Comparison of ENCODE assay signal across 21 cellular contexts in genomic region chr15:48759921-48760320, GRCh38. TPM values are rescaled to one million over a fixed set of nuclear protein-coding genes. Genes with fewer than 3 reads are reported as not detected.
A peak's percentile ranks its signal among the peaks of the same experiment; 100 is the strongest.
DNase-seq lines count a peak whose midpoint lies in the region; ATAC-seq and TF ChIP-seq lines count a peak whose summit lies in the region.
"Had no signal": no experiment of that assay in that cellular context is flagged by ENCODE, and none has a peak within 500 bp of the region (broad histone marks: within the 10 kb centered on the region; RNA-seq: fewer than 3 reads in every experiment).

No MANE protein-coding gene starts in this region.

- peak; percentile 35 for ATAC-seq in esophagus mucosa
- ATAC-seq in T-helper 17 cell: no peak
- ATAC-seq: GM12878; K562; naive thymus-derived CD8-positive, alpha-beta T cell; sciatic nerve had no signal

- H3K36me3 ChIP-seq in osteoblast (ENCODE audit: insufficient read depth, low read length): peaks cover 3% of the 10 kb centered on the region
- H3K36me3 ChIP-seq: brain microvascular endothelial cell, pancreas, thoracic aorta had no signal

- H3K27ac ChIP-seq in osteoblast (ENCODE audit: low read depth, low read length): no peak overlapping the region
- H3K27ac ChIP-seq: brain microvascular endothelial cell, coronary artery, pancreas, SJSA1, thoracic aorta had no signal

- H2AFZ ChIP-seq in osteoblast (ENCODE audit: low read length): peak overlapping the region; percentile 40

- H3K27me3 ChIP-seq in osteoblast (ENCODE audit: insufficient read depth, low read length): no peaks in the 10 kb centered on the region
- H3K27me3 ChIP-seq: brain microvascular endothelial cell, pancreas, SJSA1 had no signal

- no peaks in the 10 kb centered on the region for H4K20me1 ChIP-seq in osteoblast (ENCODE audit: insufficient read depth, low read length)

- no peak overlapping the region for H3K4me3 Mint-ChIP-seq in T-helper 17 cell
- H3K4me3 Mint-ChIP-seq: CD4-positive, alpha-beta memory T cell; naive thymus-derived CD8-positive, alpha-beta T cell had no signal

- POLR2A ChIA-PET in HEK293T (lab: Yijun Ruan, JAX): no interaction called here

- no peak overlapping the region for H3K4me3 ChIP-seq in osteoblast (ENCODE audit: insufficient read depth, low read length)
- H3K4me3 ChIP-seq: coronary artery, GM12878, K562, pancreas, SJSA1, thoracic aorta had no signal

- DNase-seq in HPDE6-E6E7 (ENCODE audit: extremely low spot score): peak; percentile 51
- peak; percentile 30 for DNase-seq in NCI-H2227 (lab: John Stamatoyannopoulos, UW; ENCODE audit: unreplicated experiment)
- no peak for DNase-seq in osteoblast (ENCODE audit: insufficient read length, low spot score, missing footprints)
- no peak for DNase-seq in HEK293T (ENCODE audit: extremely low spot score)
- DNase-seq in NCI-H1105 treated with DMSO at 0.1 percent for 48 hours (lab: John Stamatoyannopoulos, UW): no peak
- DNase-seq in T-helper 17 cell: no peak
- DNase-seq: activated CD4-positive, alpha-beta T cell treated with anti-CD3 and anti-CD28 coated beads, Interleukin-2, amount 50 U/mL, for 1 hour; activated effector memory CD4-positive, alpha-beta T cell treated with Interleukin-2 at 50 U/mL for 16 hours; brain microvascular endothelial cell; CD4-positive, alpha-beta memory T cell; naive thymus-derived CD8-positive, alpha-beta T cell; NCI-H2029; NCI-H82; pancreas had no signal

- no peak overlapping the region for H3K4me2 ChIP-seq in osteoblast (ENCODE audit: insufficient read depth, low read length)

- no peaks in the 10 kb centered on the region for H3K27me3 Mint-ChIP-seq in T-helper 17 cell
- H3K27me3 Mint-ChIP-seq: CD4-positive, alpha-beta memory T cell; naive thymus-derived CD8-positive, alpha-beta T cell had no signal

- no peak overlapping the region for H3K27ac Mint-ChIP-seq in T-helper 17 cell
- H3K27ac Mint-ChIP-seq: naive thymus-derived CD8-positive, alpha-beta T cell had no signal

- H3K9me3 ChIP-seq in osteoblast (ENCODE audit: low read depth, low read length) (no peaks in the 10 kb centered on the region), T-helper 17 cell (ENCODE audit: control insufficient read depth, low read length, poor library complexity, severe bottlenecking) (no peaks in the 10 kb centered on the region)
- H3K9me3 ChIP-seq: pancreas, SJSA1, thoracic aorta had no signal

- H3K79me2 ChIP-seq in osteoblast (ENCODE audit: insufficient read depth, low read length): no peaks in the 10 kb centered on the region

- peaks cover 2% of the 10 kb centered on the region for H3K4me1 Mint-ChIP-seq in T-helper 17 cell

- CTCF ChIA-PET in HEK293T (lab: Yijun Ruan, JAX): no interaction called here

- H3K4me1 ChIP-seq in osteoblast (ENCODE audit: insufficient read depth, low read length): no peaks in the 10 kb centered on the region
- H3K4me1 ChIP-seq: SJSA1 had no signal

- H3K36me3 Mint-ChIP-seq in T-helper 17 cell (ENCODE audit: low read depth): peaks cover 11% of the 10 kb centered on the region

- TF ChIP-seq CTCF in osteoblast (IDR thresholded peaks at IDR 0.05; ENCODE audit: extremely low read depth, low read depth, low read length): no peak

TF ChIP-seq in HEK293T, 16 proteins besides CTCF, POLR2A, EP300 and RAD21:
- no peak for TF ChIP-seq ARNT (IDR thresholded peaks at IDR 0.05)
- no peak for TF ChIP-seq BHLHE40 (IDR thresholded peaks at IDR 0.05; ENCODE audit: borderline replicate concordance)
- no peak for TF ChIP-seq ZNF384 (IDR thresholded peaks at IDR 0.05)

RNA-seq across cellular contexts. Expression of gene CEP152, which starts 50.9 kb away (rescaled TPM):
- total RNA-seq in esophagus mucosa: 4.5 TPM
- total RNA-seq in osteoblast: 4.3 and 5.0 TPM in 2 replicates
- total RNA-seq in T-helper 17 cell: 10 to 100 TPM in 1 of 2 donors, 1 to 10 TPM in 1; 8.5 to 14.8 TPM

Comparison
In these comparisons a context has a peak if more than half of its experiments do, and no peak if none do; other contexts are left out.
1. DNase-seq: peak in HPDE6-E6E7 (single experiment) and NCI-H2227 (single experiment); none in osteoblast (single experiment), HEK293T (single experiment), NCI-H1105 treated with DMSO at 0.1 percent for 48 hours (single experiment) and T-helper 17 cell (0 of 3).